1 cellular context compared by ENCODE assay signal in the genomic region with DNA sequence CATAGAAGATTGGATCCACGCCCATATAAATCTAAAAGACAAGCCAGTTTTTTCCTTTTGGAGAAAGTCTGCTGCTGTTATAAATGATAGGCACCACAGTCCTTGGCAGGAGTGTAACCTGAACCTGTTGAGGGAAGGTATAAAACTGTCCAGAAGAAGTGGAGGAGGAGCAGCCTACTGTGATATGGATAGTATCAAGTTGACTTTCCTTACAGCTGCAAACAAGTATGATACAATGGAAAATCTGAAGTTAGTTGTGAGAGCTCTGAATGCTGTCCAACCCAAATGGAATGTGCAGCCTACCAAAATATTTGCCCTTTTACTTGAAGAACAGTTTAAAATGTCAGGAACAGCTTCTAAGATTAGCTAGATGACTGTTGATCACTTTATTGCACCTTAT.
TF ChIP-seq lines count a peak whose summit lies in the region.

No MANE protein-coding gene starts in this region.

TF ChIP-seq in WTC11, 78 proteins besides CTCF, POLR2A, EP300 and RAD21 (continued from another document):
- TF ChIP-seq, protein P1, sequence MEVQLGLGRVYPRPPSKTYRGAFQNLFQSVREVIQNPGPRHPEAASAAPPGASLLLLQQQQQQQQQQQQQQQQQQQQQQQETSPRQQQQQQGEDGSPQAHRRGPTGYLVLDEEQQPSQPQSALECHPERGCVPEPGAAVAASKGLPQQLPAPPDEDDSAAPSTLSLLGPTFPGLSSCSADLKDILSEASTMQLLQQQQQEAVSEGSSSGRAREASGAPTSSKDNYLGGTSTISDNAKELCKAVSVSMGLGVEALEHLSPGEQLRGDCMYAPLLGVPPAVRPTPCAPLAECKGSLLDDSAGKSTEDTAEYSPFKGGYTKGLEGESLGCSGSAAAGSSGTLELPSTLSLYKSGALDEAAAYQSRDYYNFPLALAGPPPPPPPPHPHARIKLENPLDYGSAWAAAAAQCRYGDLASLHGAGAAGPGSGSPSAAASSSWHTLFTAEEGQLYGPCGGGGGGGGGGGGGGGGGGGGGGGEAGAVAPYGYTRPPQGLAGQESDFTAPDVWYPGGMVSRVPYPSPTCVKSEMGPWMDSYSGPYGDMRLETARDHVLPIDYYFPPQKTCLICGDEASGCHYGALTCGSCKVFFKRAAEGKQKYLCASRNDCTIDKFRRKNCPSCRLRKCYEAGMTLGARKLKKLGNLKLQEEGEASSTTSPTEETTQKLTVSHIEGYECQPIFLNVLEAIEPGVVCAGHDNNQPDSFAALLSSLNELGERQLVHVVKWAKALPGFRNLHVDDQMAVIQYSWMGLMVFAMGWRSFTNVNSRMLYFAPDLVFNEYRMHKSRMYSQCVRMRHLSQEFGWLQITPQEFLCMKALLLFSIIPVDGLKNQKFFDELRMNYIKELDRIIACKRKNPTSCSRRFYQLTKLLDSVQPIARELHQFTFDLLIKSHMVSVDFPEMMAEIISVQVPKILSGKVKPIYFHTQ (CRISPR knock-in tag; IDR thresholded peaks at IDR 0.05), result no peak
- TF ChIP-seq ZNF138 (CRISPR knock-in tag; conservative IDR thresholded peaks at IDR 0.05), result no peak
- TF ChIP-seq SMAD3 (CRISPR knock-in tag; IDR thresholded peaks at IDR 0.05; ENCODE audit: borderline replicate concordance), result no peak
- no peak for TF ChIP-seq ZNF232 (CRISPR knock-in tag; IDR thresholded peaks at IDR 0.05)
- no peak for TF ChIP-seq ESRRA (CRISPR knock-in tag; IDR thresholded peaks at IDR 0.05; ENCODE audit: borderline replicate concordance)
- TF ChIP-seq, protein P2, sequence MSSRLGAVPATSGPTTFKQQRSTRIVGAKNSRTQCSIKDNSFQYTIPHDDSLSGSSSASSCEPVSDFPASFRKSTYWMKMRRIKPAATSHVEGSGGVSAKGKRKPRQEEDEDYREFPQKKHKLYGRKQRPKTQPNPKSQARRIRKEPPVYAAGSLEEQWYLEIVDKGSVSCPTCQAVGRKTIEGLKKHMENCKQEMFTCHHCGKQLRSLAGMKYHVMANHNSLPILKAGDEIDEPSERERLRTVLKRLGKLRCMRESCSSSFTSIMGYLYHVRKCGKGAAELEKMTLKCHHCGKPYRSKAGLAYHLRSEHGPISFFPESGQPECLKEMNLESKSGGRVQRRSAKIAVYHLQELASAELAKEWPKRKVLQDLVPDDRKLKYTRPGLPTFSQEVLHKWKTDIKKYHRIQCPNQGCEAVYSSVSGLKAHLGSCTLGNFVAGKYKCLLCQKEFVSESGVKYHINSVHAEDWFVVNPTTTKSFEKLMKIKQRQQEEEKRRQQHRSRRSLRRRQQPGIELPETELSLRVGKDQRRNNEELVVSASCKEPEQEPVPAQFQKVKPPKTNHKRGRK (CRISPR knock-in tag; IDR thresholded peaks at IDR 0.05; ENCODE audit: borderline replicate concordance), result no peak
- TF ChIP-seq, protein P3, sequence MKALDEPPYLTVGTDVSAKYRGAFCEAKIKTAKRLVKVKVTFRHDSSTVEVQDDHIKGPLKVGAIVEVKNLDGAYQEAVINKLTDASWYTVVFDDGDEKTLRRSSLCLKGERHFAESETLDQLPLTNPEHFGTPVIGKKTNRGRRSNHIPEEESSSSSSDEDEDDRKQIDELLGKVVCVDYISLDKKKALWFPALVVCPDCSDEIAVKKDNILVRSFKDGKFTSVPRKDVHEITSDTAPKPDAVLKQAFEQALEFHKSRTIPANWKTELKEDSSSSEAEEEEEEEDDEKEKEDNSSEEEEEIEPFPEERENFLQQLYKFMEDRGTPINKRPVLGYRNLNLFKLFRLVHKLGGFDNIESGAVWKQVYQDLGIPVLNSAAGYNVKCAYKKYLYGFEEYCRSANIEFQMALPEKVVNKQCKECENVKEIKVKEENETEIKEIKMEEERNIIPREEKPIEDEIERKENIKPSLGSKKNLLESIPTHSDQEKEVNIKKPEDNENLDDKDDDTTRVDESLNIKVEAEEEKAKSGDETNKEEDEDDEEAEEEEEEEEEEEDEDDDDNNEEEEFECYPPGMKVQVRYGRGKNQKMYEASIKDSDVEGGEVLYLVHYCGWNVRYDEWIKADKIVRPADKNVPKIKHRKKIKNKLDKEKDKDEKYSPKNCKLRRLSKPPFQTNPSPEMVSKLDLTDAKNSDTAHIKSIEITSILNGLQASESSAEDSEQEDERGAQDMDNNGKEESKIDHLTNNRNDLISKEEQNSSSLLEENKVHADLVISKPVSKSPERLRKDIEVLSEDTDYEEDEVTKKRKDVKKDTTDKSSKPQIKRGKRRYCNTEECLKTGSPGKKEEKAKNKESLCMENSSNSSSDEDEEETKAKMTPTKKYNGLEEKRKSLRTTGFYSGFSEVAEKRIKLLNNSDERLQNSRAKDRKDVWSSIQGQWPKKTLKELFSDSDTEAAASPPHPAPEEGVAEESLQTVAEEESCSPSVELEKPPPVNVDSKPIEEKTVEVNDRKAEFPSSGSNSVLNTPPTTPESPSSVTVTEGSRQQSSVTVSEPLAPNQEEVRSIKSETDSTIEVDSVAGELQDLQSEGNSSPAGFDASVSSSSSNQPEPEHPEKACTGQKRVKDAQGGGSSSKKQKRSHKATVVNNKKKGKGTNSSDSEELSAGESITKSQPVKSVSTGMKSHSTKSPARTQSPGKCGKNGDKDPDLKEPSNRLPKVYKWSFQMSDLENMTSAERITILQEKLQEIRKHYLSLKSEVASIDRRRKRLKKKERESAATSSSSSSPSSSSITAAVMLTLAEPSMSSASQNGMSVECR (CRISPR knock-in tag; IDR thresholded peaks at IDR 0.05; ENCODE audit: borderline replicate concordance), result no peak
- no peak for TF ChIP-seq ZNF219 (CRISPR knock-in tag; IDR thresholded peaks at IDR 0.05; ENCODE audit: borderline replicate concordance)
- TF ChIP-seq OVOL2 (CRISPR knock-in tag; IDR thresholded peaks at IDR 0.05; ENCODE audit: borderline replicate concordance), result no peak
- TF ChIP-seq TP53 (CRISPR knock-in tag; IDR thresholded peaks at IDR 0.05), result no peak
